12 cellular contexts compared by ENCODE assay signal in genomic region chr12:66647034-66647691, GRCh38. TPM values are rescaled to one million over a fixed set of nuclear protein-coding genes. Genes with fewer than 3 reads are reported as not detected.
DNase-seq lines count a peak whose midpoint lies in the region; ATAC-seq and TF ChIP-seq lines count a peak whose summit lies in the region.
"Had no signal": no experiment of that assay in that cellular context is flagged by ENCODE, and none has a peak within 500 bp of the region (broad histone marks: within the 10 kb centered on the region; RNA-seq: fewer than 3 reads in every experiment).

No MANE protein-coding gene starts in this region.

- H3K36me3 ChIP-seq in RWPE2 (ENCODE audit: low read depth) (no peaks in the 10 kb centered on the region), esophagus muscularis mucosa (no peaks in the 10 kb centered on the region), right lobe of liver (no peaks in the 10 kb centered on the region)
- H3K36me3 ChIP-seq: upper lobe of right lung had no signal

- no peak overlapping the region for H3K4me3 ChIP-seq in RWPE2 (ENCODE audit: severe bottlenecking)
- no peak overlapping the region for H3K4me3 ChIP-seq in esophagus muscularis mucosa
- no peak overlapping the region for H3K4me3 ChIP-seq in retinal pigment epithelial cell (ENCODE audit: low read length)
- no peak overlapping the region for H3K4me3 ChIP-seq in right lobe of liver
- H3K4me3 ChIP-seq: upper lobe of right lung had no signal

- no peaks in the 10 kb centered on the region for H3K27me3 ChIP-seq in RWPE2 (ENCODE audit: insufficient read depth, poor library complexity, severe bottlenecking)
- no peaks in the 10 kb centered on the region for H3K27me3 ChIP-seq in esophagus muscularis mucosa
- H3K27me3 ChIP-seq in right lobe of liver: no peaks in the 10 kb centered on the region
- H3K27me3 ChIP-seq: upper lobe of right lung had no signal

- no peaks in the 10 kb centered on the region for H3K4me1 Mint-ChIP-seq in stimulated activated effector memory CD8-positive, alpha-beta T cell treated with anti-CD3 and anti-CD28 coated beads, Interleukin-12 subunit alpha, Interleukin-12 subunit beta, amount 100 ng/mL, for 72 hours
- H3K4me1 Mint-ChIP-seq: activated B cell treated with CpG ODN at 0.5 μM for 24 hours had no signal

- DNase-seq in GM04503 (ENCODE audit: low read depth) (peak; percentile 85), RWPE2 (ENCODE audit: low spot score) (peak; percentile 75), esophagus muscularis mucosa (ENCODE audit: extremely low spot score) (peak; percentile 29), retinal pigment epithelial cell (ENCODE audit: low read depth) (peak; percentile 96), right lobe of liver (no peak), CD1c-positive myeloid dendritic cell (ENCODE audit: extremely low spot score) (no peak)
- DNase-seq in stimulated activated effector memory CD8-positive, alpha-beta T cell treated with anti-CD3 and anti-CD28 coated beads, Interleukin-12 subunit alpha, Interleukin-12 subunit beta, amount 100 ng/mL, for 72 hours (ENCODE audit: low spot score in 2 of 2): no peak
- DNase-seq: activated B cell treated with CpG ODN at 0.5 μM for 24 hours; activated T-cell treated with anti-CD3 and anti-CD28 coated beads, Interleukin-2, amount 50 U/mL, for 72 hours; DMS79; upper lobe of right lung had no signal

- intact Hi-C loops in esophagus muscularis mucosa (cut with DNase I) (no loop called here), right lobe of liver (cut with DNase I) (no loop called here)

- H3K27ac ChIP-seq in RWPE2 (ENCODE audit: poor library complexity, severe bottlenecking): peak overlapping the region; percentile 80
- H3K27ac ChIP-seq in esophagus muscularis mucosa (replicated peaks in 1 of 4): no peak overlapping the region
- H3K27ac ChIP-seq in right lobe of liver: no peak overlapping the region
- H3K27ac ChIP-seq: upper lobe of right lung had no signal

- ATAC-seq in RWPE2 (ENCODE audit: low read depth) (peak; percentile 91), right lobe of liver (no peak), GM18498 (IDR thresholded peaks at IDR 0.05; ENCODE audit: unreplicated experiment) (no peak)
- no peak for ATAC-seq in stimulated activated effector memory CD8-positive, alpha-beta T cell treated with anti-CD3 and anti-CD28 coated beads, Interleukin-12 subunit alpha, Interleukin-12 subunit beta, amount 100 ng/mL, for 72 hours
- ATAC-seq: activated T-cell treated with anti-CD3 and anti-CD28 coated beads, Interleukin-2, amount 50 U/mL, for 72 hours; upper lobe of right lung had no signal

- H3K9me3 ChIP-seq in RWPE2 (ENCODE audit: severe bottlenecking) (no peaks in the 10 kb centered on the region), esophagus muscularis mucosa (no peaks in the 10 kb centered on the region), right lobe of liver (no peaks in the 10 kb centered on the region)
- H3K9me3 ChIP-seq: upper lobe of right lung had no signal

- H3K9me3 Mint-ChIP-seq in stimulated activated effector memory CD8-positive, alpha-beta T cell treated with anti-CD3 and anti-CD28 coated beads, Interleukin-12 subunit alpha, Interleukin-12 subunit beta, amount 100 ng/mL, for 72 hours: no peaks in the 10 kb centered on the region
- H3K9me3 Mint-ChIP-seq: activated B cell treated with CpG ODN at 0.5 μM for 24 hours; activated T-cell treated with anti-CD3 and anti-CD28 coated beads, Interleukin-2, amount 50 U/mL, for 72 hours had no signal

- TF ChIP-seq EP300 in esophagus muscularis mucosa (IDR thresholded peaks at IDR 0.05): no peak

- WGBS in esophagus muscularis mucosa: 78% methylated on average over 5 of the region's 5 CpGs
- 66% methylated on average over 4 of the region's 5 CpGs for WGBS in right lobe of liver (ENCODE audit: insufficient coverage, low coverage, low lambda C conversion rate, missing lambda C conversion rate)

- H3K4me3 Mint-ChIP-seq in stimulated activated effector memory CD8-positive, alpha-beta T cell treated with anti-CD3 and anti-CD28 coated beads, Interleukin-12 subunit alpha, Interleukin-12 subunit beta, amount 100 ng/mL, for 72 hours: no peak overlapping the region
- H3K4me3 Mint-ChIP-seq: activated B cell treated with CpG ODN at 0.5 μM for 24 hours; activated T-cell treated with anti-CD3 and anti-CD28 coated beads, Interleukin-2, amount 50 U/mL, for 72 hours had no signal

- H3K4me1 ChIP-seq in RWPE2 (ENCODE audit: insufficient read depth, poor library complexity, severe bottlenecking): peaks cover 28% of the 10 kb centered on the region
- no peaks in the 10 kb centered on the region for H3K4me1 ChIP-seq in esophagus muscularis mucosa
- no peaks in the 10 kb centered on the region for H3K4me1 ChIP-seq in right lobe of liver
- H3K4me1 ChIP-seq: upper lobe of right lung had no signal

- TF ChIP-seq POLR2A in esophagus muscularis mucosa (IDR thresholded peaks at IDR 0.05; ENCODE audit: low read depth): no peak
- no peak for TF ChIP-seq POLR2A in right lobe of liver (IDR thresholded peaks at IDR 0.05)

- no peak overlapping the region for H3K27ac Mint-ChIP-seq in stimulated activated effector memory CD8-positive, alpha-beta T cell treated with anti-CD3 and anti-CD28 coated beads, Interleukin-12 subunit alpha, Interleukin-12 subunit beta, amount 100 ng/mL, for 72 hours
- H3K27ac Mint-ChIP-seq: activated B cell treated with CpG ODN at 0.5 μM for 24 hours; activated T-cell treated with anti-CD3 and anti-CD28 coated beads, Interleukin-2, amount 50 U/mL, for 72 hours had no signal

- no peaks in the 10 kb centered on the region for H3K36me3 Mint-ChIP-seq in stimulated activated effector memory CD8-positive, alpha-beta T cell treated with anti-CD3 and anti-CD28 coated beads, Interleukin-12 subunit alpha, Interleukin-12 subunit beta, amount 100 ng/mL, for 72 hours

- no peak for TF ChIP-seq CTCF in RWPE2 (IDR thresholded peaks at IDR 0.05; ENCODE audit: poor library complexity, severe bottlenecking)
- no peak for TF ChIP-seq CTCF in esophagus muscularis mucosa (IDR thresholded peaks at IDR 0.05)
- no peak for TF ChIP-seq CTCF in retinal pigment epithelial cell (conservative IDR thresholded peaks at IDR 0.05; ENCODE audit: low read depth, low read length)
- TF ChIP-seq CTCF in right lobe of liver (IDR thresholded peaks at IDR 0.05): no peak

RNA-seq across cellular contexts. Expression of gene GRIP1, which starts 31.7 kb away (rescaled TPM):
- 10 to 100 TPM; 12.5 to 15.2 (median 13.6) TPM for total RNA-seq in esophagus muscularis mucosa
- under 1 TPM in 3 of 6 experiments, not detected in 3; 0.22 to 0.78 (median 0.26) TPM for total RNA-seq in right lobe of liver

Comparison
In these comparisons a context has a peak if more than half of its experiments do, and no peak if none do; other contexts are left out.
1. DNase-seq: peak in GM04503 (single experiment), RWPE2 (single experiment), esophagus muscularis mucosa (single experiment) and retinal pigment epithelial cell (single experiment); none in right lobe of liver (0 of 3), stimulated activated effector memory CD8-positive, alpha-beta T cell treated with anti-CD3 and anti-CD28 coated beads, Interleukin-12 subunit alpha, Interleukin-12 subunit beta, amount 100 ng/mL, for 72 hours (0 of 2) and CD1c-positive myeloid dendritic cell (single experiment).
2. RNA of gene GRIP1, which starts 31.7 kb away (total RNA-seq): 12.5 to 15.2 TPM in esophagus muscularis mucosa; 0.22 to 0.78 TPM in right lobe of liver; every median in the first group is over 4 times any median in the second.